In genomic region chr1:6491480-6491962, GRCh38 we compare ENCODE assay signal across 8 cellular contexts. TPM values are rescaled to one million over a fixed set of nuclear protein-coding genes. Genes with fewer than 3 reads are reported as not detected.
DNase-seq lines count a peak whose midpoint lies in the region; ATAC-seq and TF ChIP-seq lines count a peak whose summit lies in the region.

TSS of gene PLEKHG5 (minus strand) at chr1:6491667. CDS start at chr1:6477571, 14,096 bp downstream.

- no peak within 1 kb of the TSS for H3K27ac Mint-ChIP-seq in neural crest cell (ENCODE audit: unreplicated experiment)

- ATAC-seq in GM18505 (IDR thresholded peaks at IDR 0.05; ENCODE audit: unreplicated experiment) (no peak), GM19463 (IDR thresholded peaks at IDR 0.05; ENCODE audit: unreplicated experiment) (no peak)

- H3K4me1 Mint-ChIP-seq in neural crest cell, result peaks cover 14% of the 10 kb centered on the region

- H3K4me3 Mint-ChIP-seq in neural crest cell, result peak within 1 kb of the TSS; percentile 88

- no peaks in the 10 kb centered on the region for H3K36me3 Mint-ChIP-seq in neural crest cell (ENCODE audit: low read depth)

- H3K27me3 Mint-ChIP-seq in neural crest cell (ENCODE audit: low read depth), result peaks cover 1% of the 10 kb centered on the region

- no peaks in the 10 kb centered on the region for H3K9me3 Mint-ChIP-seq in neural crest cell

- DNase-seq in GOT3 (lab: John Stamatoyannopoulos, UW), result peak; percentile 46
- peak; percentile 89 for DNase-seq in SW480 (ENCODE audit: low spot score)
- peak; percentile 68 for DNase-seq in fibroblast of mammary gland (ENCODE audit: low read depth)
- DNase-seq in neural crest cell (ENCODE audit: low read depth, low spot score), result no peak
- no peak for DNase-seq in foreskin melanocyte
- no peak for DNase-seq in NCI-H1048 (lab: John Stamatoyannopoulos, UW)

- TF ChIP-seq CTCF in fibroblast of mammary gland (conservative IDR thresholded peaks at IDR 0.05; ENCODE audit: control insufficient read depth, insufficient read depth, low read depth, low read length), result no peak
- no peak for TF ChIP-seq CTCF in neural crest cell (conservative IDR thresholded peaks at IDR 0.05)

- TF ChIP-seq POLR2A in GM18505 (IDR thresholded peaks at IDR 0.05; ENCODE audit: borderline replicate concordance, extremely low read depth, insufficient read depth, insufficient read length), result no peak

- H3K4me3 ChIP-seq in fibroblast of mammary gland (ENCODE audit: control insufficient read depth, low read depth, low read length), result peak within 1 kb of the TSS; percentile 75

RNA-seq across cellular contexts. Expression of gene PLEKHG5, which starts in this region (rescaled TPM):
- total RNA-seq in neural crest cell, result 28.9 and 31.7 TPM in 2 replicates

Comparison
In these comparisons a context has a peak if more than half of its experiments do, and no peak if none do; other contexts are left out.
1. DNase-seq: peak in GOT3 (single experiment), SW480 (single experiment) and fibroblast of mammary gland (single experiment); none in neural crest cell (single experiment), foreskin melanocyte (single experiment) and NCI-H1048 (single experiment).